8 cellular contexts compared by ENCODE assay signal in genomic region chr6:108897371-108897770, GRCh38. TPM values are rescaled to one million over a fixed set of nuclear protein-coding genes. Genes with fewer than 3 reads are reported as not detected.
DNase-seq lines count a peak whose midpoint lies in the region; ATAC-seq lines count a peak whose summit lies in the region.
"Had no signal": no experiment of that assay in that cellular context is flagged by ENCODE, and none has a peak within 500 bp of the region (broad histone marks: within the 10 kb centered on the region; RNA-seq: fewer than 3 reads in every experiment).

No MANE protein-coding gene starts in this region.

- peak overlapping the region; percentile 69 for H3K27ac ChIP-seq in epithelial cell of prostate

- ATAC-seq in HG02642 (IDR thresholded peaks at IDR 0.05; ENCODE audit: poor library complexity, unreplicated experiment), result no peak

- DNase-seq in HPDE6-E6E7 (ENCODE audit: extremely low spot score), result peak; percentile 77
- DNase-seq in NCI-H345 treated with DMSO at 0.1 percent for 48 hours (lab: John Stamatoyannopoulos, UW; ENCODE audit: unreplicated experiment), result peak; percentile 80
- peak; percentile 54 for DNase-seq in epithelial cell of prostate (ENCODE audit: low read depth, low spot score)
- peak; percentile 50 for DNase-seq in renal cortical epithelial cell (ENCODE audit: low read depth)
- no peak for DNase-seq in amniotic stem cell (lab: John Stamatoyannopoulos, UW)
- no peak for DNase-seq in H4 (ENCODE audit: low spot score)
- DNase-seq: activated naive CD4-positive, alpha-beta T cell treated with anti-CD3 and anti-CD28 coated beads for 36 hours had no signal

RNA-seq across cellular contexts. Expression of gene ARMC2, which starts 49.1 kb away (rescaled TPM):
- total RNA-seq in renal cortical epithelial cell, result 2.6 and 4.8 TPM in 2 replicates
- 0.33 and 1.2 TPM in 2 replicates for total RNA-seq in H4 (2014; rRNA removed; shearing (Covaris generic))

Comparison
In these comparisons a context has a peak if more than half of its experiments do, and no peak if none do; other contexts are left out.
1. DNase-seq: peak in HPDE6-E6E7 (single experiment), NCI-H345 treated with DMSO at 0.1 percent for 48 hours (single experiment), epithelial cell of prostate (single experiment) and renal cortical epithelial cell (single experiment); none in amniotic stem cell (single experiment) and H4 (single experiment).